In genomic region chr16:73059779-73060178, GRCh38 we compare ENCODE assay signal across 9 cellular contexts. TPM values are rescaled to one million over a fixed set of nuclear protein-coding genes. Genes with fewer than 3 reads are reported as not detected.
A peak's percentile ranks its signal among the peaks of the same experiment; 100 is the strongest.
DNase-seq lines count a peak whose midpoint lies in the region; ATAC-seq, FAIRE-seq and TF ChIP-seq lines count a peak whose summit lies in the region.
"Had no signal": no experiment of that assay in that cellular context is flagged by ENCODE, and none has a peak within 500 bp of the region (broad histone marks: within the 10 kb centered on the region; RNA-seq: fewer than 3 reads in every experiment).

No MANE protein-coding gene starts in this region.

- no peaks in the 10 kb centered on the region for H4K20me1 ChIP-seq in SK-N-SH (ENCODE audit: insufficient read depth)

- H3K9me3 ChIP-seq in SK-N-SH: no peaks in the 10 kb centered on the region
- no peaks in the 10 kb centered on the region for H3K9me3 ChIP-seq in adipocyte (ENCODE audit: control insufficient read depth, low read length)
- H3K9me3 ChIP-seq in kidney (ENCODE audit: control insufficient read depth in 1 of 2, low read length in 2 of 2): no peaks in the 10 kb centered on the region
- no peaks in the 10 kb centered on the region for H3K9me3 ChIP-seq in suprapubic skin

- H3K36me3 ChIP-seq in SK-N-SH (replicated peaks in 1 of 2; ENCODE audit: control insufficient read depth in 1 of 2, insufficient read depth in 2 of 2, low read length in 1 of 2): no peaks in the 10 kb centered on the region
- no peaks in the 10 kb centered on the region for H3K36me3 ChIP-seq in adipocyte (ENCODE audit: control insufficient read depth, insufficient read depth, low read length, severe bottlenecking)
- H3K36me3 ChIP-seq in kidney (ENCODE audit: control insufficient read depth in 1 of 2, insufficient read depth in 2 of 2, low read length in 2 of 2): no peaks in the 10 kb centered on the region
- H3K36me3 ChIP-seq in suprapubic skin: no peaks in the 10 kb centered on the region

- peak overlapping the region; percentile 26; the same call in 1 of the 2 replicates for H2AFZ ChIP-seq in SK-N-SH (ENCODE audit: low read depth)

- no peak for TF ChIP-seq RAD21 in SK-N-SH (IDR thresholded peaks at IDR 0.05; ENCODE audit: low read length)

- intact Hi-C loops in kidney (cut with DNase I): no loop called here

- FAIRE-seq in kidney (lab: Jason Lieb, UNC): no peak

- peak overlapping the region; percentile 74 to 75 for H3K27ac ChIP-seq in SK-N-SH (ENCODE audit: low read depth in 2 of 2, low read length in 1 of 2)
- H3K27ac ChIP-seq in kidney (ENCODE audit: low read depth in 2 of 2, low read length in 2 of 2): peak overlapping the region in 1 of 2 donors; percentile 92
- no peak overlapping the region for H3K27ac ChIP-seq in suprapubic skin

- H3K27me3 ChIP-seq in SK-N-SH (ENCODE audit: insufficient read depth) (no peaks in the 10 kb centered on the region), adipocyte (replicated peaks; ENCODE audit: control insufficient read depth, insufficient read depth, low read length) (no peaks in the 10 kb centered on the region), suprapubic skin (peaks cover 49% of the 10 kb centered on the region)

- CTCF ChIA-PET in SK-N-SH (lab: Yijun Ruan, JAX): interaction anchor here (0.9 to 1.4 kb wide), 3 partner anchors 16 to 819 kb away, joined by 3 to 6 read pairs (median 4); no protein-coding TSS in a partner anchor

- peaks cover 15% of the 10 kb centered on the region for H3F3A ChIP-seq in SK-N-SH (replicated peaks; ENCODE audit: insufficient read depth)

- peak overlapping the region; percentile 78 for H3K4me2 ChIP-seq in SK-N-SH

- no peak for ATAC-seq in SK-N-SH treated with all-trans-retinoic acid at 6 μM for 48 hours

- H3K9ac ChIP-seq in SK-N-SH (peak overlapping the region; percentile 81), adipocyte (ENCODE audit: low read length) (peak overlapping the region; percentile 81), kidney (ENCODE audit: low read length in 2 of 2) (no peak overlapping the region)

- TF ChIP-seq EP300 in SK-N-SH (IDR thresholded peaks at IDR 0.05; ENCODE audit: borderline replicate concordance in 1 of 2, low read depth in 1 of 2, low read length in 1 of 2): no peak
- TF ChIP-seq EP300 in suprapubic skin (IDR thresholded peaks at IDR 0.05): no peak

- no peak for DNase-seq in SK-N-SH
- no peak for DNase-seq in adipocyte (ENCODE audit: low read depth)
- no peak for DNase-seq in kidney
- no peak for DNase-seq in suprapubic skin (ENCODE audit: low spot score in 2 of 2)
- no peak for DNase-seq in NCI-H69 (lab: John Stamatoyannopoulos, UW)
- DNase-seq in HuH-7.5 (ENCODE audit: low spot score): no peak
- no peak for DNase-seq in NCI-H1436 treated with DMSO at 0.1 percent for 48 hours (lab: John Stamatoyannopoulos, UW)
- DNase-seq: activated effector memory CD4-positive, alpha-beta T cell treated with anti-CD3 and anti-CD28 coated beads, Interleukin-2, amount 50 U/mL, for 16 hours had no signal

- TF ChIP-seq CTCF in SK-N-SH (IDR thresholded peaks at IDR 0.05): no peak
- TF ChIP-seq CTCF in kidney (IDR thresholded peaks at IDR 0.05; ENCODE audit: borderline replicate concordance, extremely low read depth, insufficient read depth): no peak
- no peak for TF ChIP-seq CTCF in suprapubic skin (IDR thresholded peaks at IDR 0.05)

- TF ChIP-seq POLR2A in suprapubic skin (IDR thresholded peaks at IDR 0.05): no peak

- H3K79me2 ChIP-seq in SK-N-SH (ENCODE audit: insufficient read depth): peaks cover 66% of the 10 kb centered on the region

- H3K4me3 ChIP-seq in SK-N-SH (ENCODE audit: low read depth in 2 of 2, low read length in 1 of 2) (peak overlapping the region; percentile 69 to 84), adipocyte (ENCODE audit: low read length) (peak overlapping the region; percentile 85), kidney (ENCODE audit: low read length in 2 of 2) (peak overlapping the region; percentile 82 to 84), suprapubic skin (peak overlapping the region; percentile 84)

- WGBS in SK-N-SH (ENCODE audit: low lambda C conversion rate): 11% methylated on average over 3 of the region's 3 CpGs
- WGBS in suprapubic skin: 62% methylated on average over 3 of the region's 3 CpGs

- no peaks in the 10 kb centered on the region for H3K9me2 ChIP-seq in SK-N-SH

- POLR2A ChIA-PET in SK-N-SH (lab: Yijun Ruan, JAX): interaction anchor here (2.9 kb wide), 1 partner anchor 113 kb away, joined by 16 read pairs; no protein-coding TSS in a partner anchor

- H3K4me1 ChIP-seq in SK-N-SH (ENCODE audit: control insufficient read depth in 1 of 2, insufficient read depth in 2 of 2, low read depth in 1 of 2, low read length in 1 of 2) (peaks cover under 1 to 38% of the 10 kb centered on the region in 2 experiments; a peak in 2 of 4 replicates), adipocyte (ENCODE audit: control insufficient read depth, insufficient read depth, low read length) (peaks cover 35% of the 10 kb centered on the region), kidney (ENCODE audit: control insufficient read depth in 1 of 2, insufficient read depth in 1 of 2, low read depth in 1 of 2, low read length in 2 of 2) (peaks cover 5 to 11% of the 10 kb centered on the region in 2 donors), suprapubic skin (peaks cover 62% of the 10 kb centered on the region)

TF ChIP-seq in SK-N-SH, 30 proteins besides CTCF, POLR2A, EP300 and RAD21:
- TF ChIP-seq USF2 (IDR thresholded peaks at IDR 0.05; ENCODE audit: borderline replicate concordance, low read depth, low read length) (no peak), RCOR1 (IDR thresholded peaks at IDR 0.05; ENCODE audit: low read length) (no peak), CHD2 (IDR thresholded peaks at IDR 0.05; ENCODE audit: low read length, partially characterized antibody) (no peak), FOSL2 (IDR thresholded peaks at IDR 0.05; ENCODE audit: borderline replicate concordance, low read depth) (no peak), TCF12 (IDR thresholded peaks at IDR 0.05) (no peak), TAF1 (IDR thresholded peaks at IDR 0.05; ENCODE audit: borderline replicate concordance, low read depth, low read length) (no peak)

TF ChIP-seq in SK-N-SH treated with all-trans-retinoic acid at 6 μM for 48 hours, 23 proteins besides CTCF, POLR2A, EP300 and RAD21 (continues in another document):
- no peak for TF ChIP-seq ZFP30 (CRISPR knock-in tag; IDR thresholded peaks at IDR 0.05)
- TF ChIP-seq ZNF565 (CRISPR knock-in tag; conservative IDR thresholded peaks at IDR 0.05; ENCODE audit: low read depth): no peak
- TF ChIP-seq ZC3H10 (CRISPR knock-in tag; IDR thresholded peaks at IDR 0.05): no peak
- TF ChIP-seq CREB5 (CRISPR knock-in tag; IDR thresholded peaks at IDR 0.05; ENCODE audit: low read depth): no peak
- TF ChIP-seq GLIS3 (CRISPR knock-in tag; IDR thresholded peaks at IDR 0.05): no peak
- no peak for TF ChIP-seq TSHZ2 (CRISPR knock-in tag; IDR thresholded peaks at IDR 0.05)
- TF ChIP-seq TOX (CRISPR knock-in tag; IDR thresholded peaks at IDR 0.05; ENCODE audit: borderline replicate concordance): no peak
- TF ChIP-seq OSR1 (CRISPR knock-in tag; IDR thresholded peaks at IDR 0.05): no peak
- no peak for TF ChIP-seq PPARA (CRISPR knock-in tag; IDR thresholded peaks at IDR 0.05; ENCODE audit: borderline replicate concordance)
- TF ChIP-seq TCF4 (CRISPR knock-in tag; IDR thresholded peaks at IDR 0.05; ENCODE audit: borderline replicate concordance): no peak

RNA-seq across cellular contexts. Expression of gene ZFHX3, which starts 11.9 kb away (rescaled TPM):
- polyA plus RNA-seq in SK-N-SH (2012; rRNA removed) (1.9 and 2.0 TPM in 2 replicates), kidney (ENCODE audit: insufficient read depth, low read depth, low replicate concordance) (2.3 TPM)
- polyA plus RNA-seq in SK-N-SH (2012; cell fraction: cytosol; rRNA removed): 1.9 and 2.0 TPM in 2 replicates
- 4.1 and 5.0 TPM in 2 replicates for polyA plus RNA-seq in SK-N-SH (2012; cell fraction: nucleus; rRNA removed)
- total RNA-seq in kidney (29.3 TPM), suprapubic skin (10 to 100 TPM; 10.4 to 16.1 (median 12.8) TPM)

Comparison
In these comparisons a context has a peak if more than half of its experiments do, and no peak if none do; other contexts are left out.
1. H3K9ac ChIP-seq: peak in SK-N-SH (single experiment) and adipocyte (single experiment); none in kidney (0 of 2).
2. Peak in every context shown above with its lines, with median percentiles within 50 percentile points of each other: H3K4me3 ChIP-seq.